Comparison of ENCODE assay signal across 10 cellular contexts in genomic region chr1:154812911-154813816, GRCh38. TPM values are rescaled to one million over a fixed set of nuclear protein-coding genes. Genes with fewer than 3 reads are reported as not detected.
DNase-seq lines count a peak whose midpoint lies in the region; ATAC-seq and TF ChIP-seq lines count a peak whose summit lies in the region.
"Had no signal": no experiment of that assay in that cellular context is flagged by ENCODE, and none has a peak within 500 bp of the region (broad histone marks: within the 10 kb centered on the region; RNA-seq: fewer than 3 reads in every experiment).

No MANE protein-coding gene starts in this region.

- H3K9me3 ChIP-seq in HUES48 (ENCODE audit: control insufficient read depth, insufficient read depth, low read length) (no peaks in the 10 kb centered on the region), NT2/D1 (ENCODE audit: insufficient read depth, low read length) (no peaks in the 10 kb centered on the region), psoas muscle (no peaks in the 10 kb centered on the region)
- H3K9me3 ChIP-seq: thoracic aorta had no signal

- H3K4me1 ChIP-seq in HUES48 (ENCODE audit: control insufficient read depth, insufficient read depth, low read length) (no peaks in the 10 kb centered on the region), NT2/D1 (ENCODE audit: insufficient read depth, insufficient read length) (peaks cover 20% of the 10 kb centered on the region), psoas muscle (peaks cover 51% of the 10 kb centered on the region)

- intact Hi-C loops in Right ventricle myocardium superior (cut with DNase I) = no loop called here
- intact Hi-C loops in psoas muscle (cut with DNase I) = no loop called here

- H3K4me3 ChIP-seq in HUES48 (ENCODE audit: low read depth, low read length) (no peak overlapping the region), NT2/D1 (ENCODE audit: insufficient read length, low read depth) (no peak overlapping the region), psoas muscle (no peak overlapping the region)
- H3K4me3 ChIP-seq: thoracic aorta had no signal

- peak; percentile 13 for DNase-seq in NT2/D1 (ENCODE audit: low read depth, low spot score)
- peak; percentile 52 for DNase-seq in Right ventricle myocardium superior
- DNase-seq in psoas muscle = no peak
- no peak for DNase-seq in GF-D8 (lab: John Stamatoyannopoulos, UW)
- DNase-seq in activated CD4-positive, CD25-positive, alpha-beta regulatory T cell treated with anti-CD3 and anti-CD28 coated beads, Interleukin-2, amount 50 U/mL, for 72 hours = no peak
- DNase-seq: GOT3 had no signal

- H3K27me3 ChIP-seq in HUES48 (ENCODE audit: control insufficient read depth, insufficient read depth, low read length) = no peaks in the 10 kb centered on the region
- no peaks in the 10 kb centered on the region for H3K27me3 ChIP-seq in NT2/D1 (ENCODE audit: insufficient read depth, insufficient read length)
- no peaks in the 10 kb centered on the region for H3K27me3 ChIP-seq in psoas muscle (ENCODE audit: insufficient read depth in 3 of 3, low read length in 2 of 3)

- ATAC-seq in Right ventricle myocardium superior (ENCODE audit: poor library complexity) (peak; percentile 51), psoas muscle (peak in 1 of 4 donors; percentile 62), HG02623 (IDR thresholded peaks at IDR 0.05; ENCODE audit: unreplicated experiment) (no peak), HG02981 (IDR thresholded peaks at IDR 0.05; ENCODE audit: unreplicated experiment) (no peak)

- WGBS in psoas muscle, 3 donors = 55 to 56% (median 56%) methylated on average over 21 of the region's 21 CpGs

- no peak for TF ChIP-seq CTCF in psoas muscle (IDR thresholded peaks at IDR 0.05)

- H3K27ac ChIP-seq in HUES48 (ENCODE audit: low read depth, low read length) = peak overlapping the region; percentile 54
- H3K27ac ChIP-seq in psoas muscle = peak overlapping the region; percentile 76
- H3K27ac ChIP-seq: thoracic aorta had no signal

- H3K9ac ChIP-seq in HUES48 (ENCODE audit: low read depth, low read length) (no peak overlapping the region), NT2/D1 (ENCODE audit: insufficient read length, low read depth) (no peak overlapping the region)

- H3K36me3 ChIP-seq in HUES48 (ENCODE audit: control insufficient read depth, insufficient read depth, low read length) (no peaks in the 10 kb centered on the region), NT2/D1 (ENCODE audit: insufficient read depth, insufficient read length, low read length) (no peaks in the 10 kb centered on the region), psoas muscle (ENCODE audit: insufficient read depth in 1 of 2, low read depth in 1 of 2) (peaks cover 0 to 10% of the 10 kb centered on the region in 2 donors)
- H3K36me3 ChIP-seq: thoracic aorta had no signal

RNA-seq across cellular contexts. Expression of gene KCNN3, which starts 56.9 kb away (rescaled TPM):
- total RNA-seq in Right ventricle myocardium superior (3.4 TPM), psoas muscle (10 to 100 TPM; 11.8 to 60.9 (median 17.4) TPM)
- 1 to 10 TPM; 2.5 to 7.5 (median 3.7) TPM for polyA plus RNA-seq in psoas muscle

Comparison
In these comparisons a context has a peak if more than half of its experiments do, and no peak if none do; other contexts are left out.
1. DNase-seq: peak in NT2/D1 (single experiment) and Right ventricle myocardium superior (single experiment); none in psoas muscle (0 of 2), GF-D8 (single experiment) and activated CD4-positive, CD25-positive, alpha-beta regulatory T cell treated with anti-CD3 and anti-CD28 coated beads, Interleukin-2, amount 50 U/mL, for 72 hours (single experiment).